Comparison of ENCODE assay signal across 8 cellular contexts in the genomic region with DNA sequence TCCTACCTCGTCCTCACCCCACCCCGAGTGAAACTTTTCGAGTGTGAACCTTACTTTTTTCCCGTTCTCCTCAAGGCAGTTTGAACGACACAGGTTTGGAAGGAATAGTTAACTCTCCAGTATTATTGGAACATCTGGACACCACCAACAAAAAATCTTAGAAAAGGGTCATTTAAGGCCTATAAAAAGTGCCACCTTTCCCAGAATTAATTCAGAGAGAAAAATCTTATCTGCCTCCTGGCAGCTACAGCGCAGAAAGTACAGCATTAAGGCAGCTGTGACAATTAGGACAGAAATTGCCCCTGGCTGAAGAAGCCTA. TPM values are rescaled to one million over a fixed set of nuclear protein-coding genes. Genes with fewer than 3 reads are reported as not detected.
DNase-seq lines count a peak whose midpoint lies in the region; ATAC-seq and TF ChIP-seq lines count a peak whose summit lies in the region.

No MANE protein-coding gene starts in this region.

- CTCF ChIA-PET in activated naive CD4-positive, alpha-beta T cell treated with anti-CD3 and anti-CD28 coated beads, Interleukin-2, amount 10 ng/mL, durations not matched to agents 7 days and 5 days (lab: Charles Lee), result no interaction called here

- peak overlapping the region in 3 of 4 donors; percentile 70 to 100 (median 84) for H3K4me3 ChIP-seq in adrenal gland
- peak overlapping the region; percentile 73 to 86 (median 80) for H3K4me3 ChIP-seq in right lobe of liver

- no peaks in the 10 kb centered on the region for H3K9me3 Mint-ChIP-seq in activated naive CD4-positive, alpha-beta T cell treated with anti-CD3 and anti-CD28 coated beads, Interleukin-2, amount 10 ng/mL, durations not matched to agents 7 days and 5 days
- no peaks in the 10 kb centered on the region for H3K9me3 Mint-ChIP-seq in type B pancreatic cell

- intact Hi-C loops in adrenal gland (cut with DNase I), result no loop called here
- intact Hi-C loops in right lobe of liver (cut with DNase I), result no loop called here

- no peak for DNase-seq in activated naive CD4-positive, alpha-beta T cell treated with anti-CD3 and anti-CD28 coated beads, Interleukin-2, amount 10 ng/mL, durations not matched to agents 7 days and 5 days
- no peak for DNase-seq in activated naive CD4-positive, alpha-beta T cell (lab: John Stamatoyannopoulos, UW)
- DNase-seq in adrenal gland, result no peak
- no peak for DNase-seq in right lobe of liver
- DNase-seq in type B pancreatic cell (ENCODE audit: extremely low spot score, unreplicated experiment), result no peak
- DNase-seq in iPS-NIHi7 (ENCODE audit: extremely low spot score), result no peak
- DNase-seq in AML-193 (lab: John Stamatoyannopoulos, UW), result no peak

- H3K27ac ChIP-seq in adrenal gland (peak overlapping the region; percentile 56 to 98 (median 88)), right lobe of liver (peak overlapping the region; percentile 88 to 94 (median 92))

- H3K4me1 Mint-ChIP-seq in activated naive CD4-positive, alpha-beta T cell treated with anti-CD3 and anti-CD28 coated beads, Interleukin-2, amount 10 ng/mL, durations not matched to agents 7 days and 5 days, result peaks cover 33% of the 10 kb centered on the region
- peaks cover 17% of the 10 kb centered on the region for H3K4me1 Mint-ChIP-seq in type B pancreatic cell (ENCODE audit: unreplicated experiment)

- H3K27me3 Mint-ChIP-seq in activated naive CD4-positive, alpha-beta T cell treated with anti-CD3 and anti-CD28 coated beads, Interleukin-2, amount 10 ng/mL, durations not matched to agents 7 days and 5 days, result no peaks in the 10 kb centered on the region
- H3K27me3 Mint-ChIP-seq in type B pancreatic cell, result peaks cover 3% of the 10 kb centered on the region

- TF ChIP-seq CTCF in adrenal gland (IDR thresholded peaks at IDR 0.05) (no peak), right lobe of liver (IDR thresholded peaks at IDR 0.05) (no peak), type B pancreatic cell (conservative IDR thresholded peaks at IDR 0.05) (no peak)

- no peaks in the 10 kb centered on the region for H3K36me3 ChIP-seq in adrenal gland (replicated peaks in 1 of 2)
- no peaks in the 10 kb centered on the region for H3K36me3 ChIP-seq in right lobe of liver

- H3K4me1 ChIP-seq in adrenal gland (replicated peaks in 1 of 2), result peaks cover 9 to 17% of the 10 kb centered on the region in 2 donors
- H3K4me1 ChIP-seq in right lobe of liver, result peaks cover 0 to 22% (median 4%) of the 10 kb centered on the region in 4 donors

- H3K36me3 Mint-ChIP-seq in activated naive CD4-positive, alpha-beta T cell treated with anti-CD3 and anti-CD28 coated beads, Interleukin-2, amount 10 ng/mL, durations not matched to agents 7 days and 5 days, result peaks cover 24% of the 10 kb centered on the region
- H3K36me3 Mint-ChIP-seq in type B pancreatic cell, result no peaks in the 10 kb centered on the region

- 1 to 4% (median 3%) methylated on average over 6 of the region's 6 CpGs for WGBS in adrenal gland, 4 donors
- 1% methylated on average over 6 of the region's 6 CpGs for WGBS in right lobe of liver (ENCODE audit: insufficient coverage, low coverage, low lambda C conversion rate, missing lambda C conversion rate)

- peak overlapping the region; percentile 94 for H3K4me3 Mint-ChIP-seq in activated naive CD4-positive, alpha-beta T cell treated with anti-CD3 and anti-CD28 coated beads, Interleukin-2, amount 10 ng/mL, durations not matched to agents 7 days and 5 days
- H3K4me3 Mint-ChIP-seq in type B pancreatic cell, result peak overlapping the region; percentile 94

- H3K9me3 ChIP-seq in adrenal gland (replicated peaks in 1 of 3) (no peaks in the 10 kb centered on the region), right lobe of liver (no peaks in the 10 kb centered on the region)

- ATAC-seq in right lobe of liver (no peak), HG03520 (IDR thresholded peaks at IDR 0.05; ENCODE audit: unreplicated experiment) (no peak)

- peak overlapping the region; percentile 98 for H3K27ac Mint-ChIP-seq in activated naive CD4-positive, alpha-beta T cell treated with anti-CD3 and anti-CD28 coated beads, Interleukin-2, amount 10 ng/mL, durations not matched to agents 7 days and 5 days
- H3K27ac Mint-ChIP-seq in type B pancreatic cell, result peak overlapping the region; percentile 95

- H3K27me3 ChIP-seq in adrenal gland (no peaks in the 10 kb centered on the region), right lobe of liver (no peaks in the 10 kb centered on the region)

- TF ChIP-seq POLR2A in adrenal gland (IDR thresholded peaks at IDR 0.05) (no peak), right lobe of liver (IDR thresholded peaks at IDR 0.05) (no peak)

RNA-seq across cellular contexts. Expression of gene ATP11B, which starts 1.1 kb away (rescaled TPM):
- total RNA-seq in adrenal gland, result 10 to 100 TPM; 27.9 to 45.1 (median 35.1) TPM
- 10 to 100 TPM in 1 of 3 donors, 1 to 10 TPM in 2; 2.9 to 16.0 (median 5.0) TPM for polyA plus RNA-seq in adrenal gland
- 10 to 100 TPM; 25.1 to 36.3 (median 27.8) TPM for total RNA-seq in right lobe of liver
- total RNA-seq in type B pancreatic cell (ENCODE audit: low replicate concordance), result 73.4 and 92.5 TPM in 2 replicates
